ENCODE assay signal across 19 cellular contexts in genomic region chr1:197149340-197149739, GRCh38. TPM values are rescaled to one million over a fixed set of nuclear protein-coding genes. Genes with fewer than 3 reads are reported as not detected.
DNase-seq lines count a peak whose midpoint lies in the region; TF ChIP-seq lines count a peak whose summit lies in the region.
"Had no signal": no experiment of that assay in that cellular context is flagged by ENCODE, and none has a peak within 500 bp of the region (broad histone marks: within the 10 kb centered on the region; RNA-seq: fewer than 3 reads in every experiment).

No MANE protein-coding gene starts in this region.

- no peaks in the 10 kb centered on the region for H3K36me3 ChIP-seq in SK-N-MC (ENCODE audit: insufficient read depth, low read length)

- peak overlapping the region; percentile 14 for H3K4me3 Mint-ChIP-seq in type B pancreatic cell
- H3K4me3 Mint-ChIP-seq: CD8-positive, alpha-beta T cell had no signal

- H3K9me3 ChIP-seq in SK-N-MC (ENCODE audit: low read depth, low read length) = no peaks in the 10 kb centered on the region
- H3K9me3 ChIP-seq: A549, Caco-2 had no signal

- no peak for TF ChIP-seq CTCF in type B pancreatic cell (conservative IDR thresholded peaks at IDR 0.05)

- DNase-seq in NCI-H82 (lab: John Stamatoyannopoulos, UW) (peak; percentile 30), NCI-H82 treated with DMSO at 0.1 percent for 48 hours (lab: John Stamatoyannopoulos, UW; ENCODE audit: unreplicated experiment) (no peak), NCI-H524 (lab: John Stamatoyannopoulos, UW) (peak; percentile 80 to 94), SK-N-MC (ENCODE audit: low read depth, low spot score) (peak; percentile 51), type B pancreatic cell (ENCODE audit: extremely low spot score, unreplicated experiment) (no peak), hypothalamus (lab: John Stamatoyannopoulos, UW) (no peak), NCI-H2081 treated with DMSO at 0.1 percent for 48 hours (lab: John Stamatoyannopoulos, UW) (no peak), DMS79 (lab: John Stamatoyannopoulos, UW) (no peak)
- DNase-seq: 8988T; C1 segment of cervical spinal cord; Caco-2; CD8-positive, alpha-beta T cell; DMS 273 treated with DMSO at 0.1 percent for 48 hours; DMS79 treated with DMSO at 0.1 percent for 48 hours; GF-D8; GM23248; H7; HCEC 1CT had no signal

- no peak overlapping the region for H3K27ac Mint-ChIP-seq in type B pancreatic cell
- H3K27ac Mint-ChIP-seq: CD8-positive, alpha-beta T cell had no signal

- no peaks in the 10 kb centered on the region for H3K9me3 Mint-ChIP-seq in type B pancreatic cell
- H3K9me3 Mint-ChIP-seq: CD8-positive, alpha-beta T cell had no signal

- H3K27ac ChIP-seq in SK-N-MC = no peak overlapping the region
- H3K27ac ChIP-seq: A549, GM23248 had no signal

- H3K4me3 ChIP-seq in SK-N-MC = no peak overlapping the region
- H3K4me3 ChIP-seq: A549, GM23248 had no signal

- H3K36me3 Mint-ChIP-seq in type B pancreatic cell = no peaks in the 10 kb centered on the region

- H3K27me3 Mint-ChIP-seq in type B pancreatic cell = no peaks in the 10 kb centered on the region

- no peak overlapping the region for H3K9ac ChIP-seq in SK-N-MC (ENCODE audit: insufficient read length)
- H3K9ac ChIP-seq: GM23248 had no signal

- H3K4me1 Mint-ChIP-seq in type B pancreatic cell (ENCODE audit: unreplicated experiment) = peaks cover 15% of the 10 kb centered on the region

RNA-seq across cellular contexts. Expression of gene ASPM, which starts 2.9 kb away (rescaled TPM):
- total RNA-seq in type B pancreatic cell (ENCODE audit: low replicate concordance) = 13.0 and 38.6 TPM in 2 replicates

RNA-seq across cellular contexts. Expression of gene ZBTB41, which starts 51.8 kb away (rescaled TPM):
- 13.1 and 17.6 TPM in 2 replicates for total RNA-seq in type B pancreatic cell (ENCODE audit: low replicate concordance)

Comparison
In these comparisons a context has a peak if more than half of its experiments do, and no peak if none do; other contexts are left out.
1. DNase-seq: peak in NCI-H82 (single experiment), NCI-H524 (2 of 2) and SK-N-MC (single experiment); none in NCI-H82 treated with DMSO at 0.1 percent for 48 hours (single experiment), type B pancreatic cell (single experiment), hypothalamus (0 of 51), NCI-H2081 treated with DMSO at 0.1 percent for 48 hours (single experiment) and DMS79 (single experiment).